Comparison of ENCODE assay signal across 22 cellular contexts in the genomic region with DNA sequence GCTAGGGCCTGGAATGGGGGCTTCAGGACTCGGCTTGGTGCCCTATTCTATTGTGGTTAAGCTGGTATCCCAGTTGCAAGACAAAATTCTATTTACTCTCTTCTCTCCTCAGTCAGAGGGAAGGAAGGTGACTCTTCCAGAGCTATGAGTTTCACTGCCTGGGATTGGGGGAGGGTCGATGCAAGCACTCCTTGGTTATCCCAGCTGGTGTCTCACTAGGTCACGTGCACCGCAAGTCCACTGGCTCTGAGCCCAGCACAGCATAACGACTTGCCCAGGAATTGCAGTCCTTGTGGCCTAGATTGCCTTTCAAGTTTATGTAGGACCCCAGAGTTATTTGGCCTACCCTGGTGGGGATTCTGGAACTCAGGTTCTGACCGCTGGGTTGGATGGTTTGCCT.
"Had no signal": no experiment of that assay in that cellular context is flagged by ENCODE, and none has a peak within 500 bp of the region (broad histone marks: within the 10 kb centered on the region; RNA-seq: fewer than 3 reads in every experiment).

No MANE protein-coding gene starts in this region.

- DNase-seq: activated CD4-positive, CD25-positive, alpha-beta regulatory T cell treated with anti-CD3 and anti-CD28 coated beads, Interleukin-2, amount 50 U/mL, for 72 hours; activated CD8-positive, alpha-beta memory T cell treated with anti-CD3 and anti-CD28 coated beads for 24 hours; activated CD8-positive, alpha-beta memory T cell treated with anti-CD3 and anti-CD28 coated beads, Interleukin-2, amount 50 U/mL, for 4 hours; activated T-cell treated with anti-CD3 and anti-CD28 coated beads, Interleukin-2, amount 50 U/mL, for 24 hours; aorta; effector memory CD4-positive, alpha-beta T cell; foreskin melanocyte; hypothalamus; left ventricle myocardium superior; midbrain; natural killer cell; retina; sigmoid colon; stimulated activated CD4-positive, alpha-beta T cell treated with anti-CD3 and anti-CD28 coated beads, Interleukin-15, amount 100 ng/mL, for 24 hours; stomach; transverse colon; WERI-Rb-1 had no signal

- H3K4me1 ChIP-seq: breast epithelium, sigmoid colon, stomach, transverse colon had no signal

- H3K27ac ChIP-seq: breast epithelium, sigmoid colon, stomach, transverse colon, WERI-Rb-1 had no signal

- H3K36me3 ChIP-seq: breast epithelium, sigmoid colon, stomach, transverse colon, WERI-Rb-1 had no signal

- H3K27me3 ChIP-seq: breast epithelium, sigmoid colon, stomach, transverse colon had no signal

- FAIRE-seq: colon, islet of Langerhans, urothelium cell line had no signal

- H3K4me3 ChIP-seq: breast epithelium, sigmoid colon, smooth muscle cell, stomach, transverse colon had no signal

- H3K4me2 ChIP-seq: smooth muscle cell had no signal
